ENCODE assay signal across 1 cellular context in the genomic region with DNA sequence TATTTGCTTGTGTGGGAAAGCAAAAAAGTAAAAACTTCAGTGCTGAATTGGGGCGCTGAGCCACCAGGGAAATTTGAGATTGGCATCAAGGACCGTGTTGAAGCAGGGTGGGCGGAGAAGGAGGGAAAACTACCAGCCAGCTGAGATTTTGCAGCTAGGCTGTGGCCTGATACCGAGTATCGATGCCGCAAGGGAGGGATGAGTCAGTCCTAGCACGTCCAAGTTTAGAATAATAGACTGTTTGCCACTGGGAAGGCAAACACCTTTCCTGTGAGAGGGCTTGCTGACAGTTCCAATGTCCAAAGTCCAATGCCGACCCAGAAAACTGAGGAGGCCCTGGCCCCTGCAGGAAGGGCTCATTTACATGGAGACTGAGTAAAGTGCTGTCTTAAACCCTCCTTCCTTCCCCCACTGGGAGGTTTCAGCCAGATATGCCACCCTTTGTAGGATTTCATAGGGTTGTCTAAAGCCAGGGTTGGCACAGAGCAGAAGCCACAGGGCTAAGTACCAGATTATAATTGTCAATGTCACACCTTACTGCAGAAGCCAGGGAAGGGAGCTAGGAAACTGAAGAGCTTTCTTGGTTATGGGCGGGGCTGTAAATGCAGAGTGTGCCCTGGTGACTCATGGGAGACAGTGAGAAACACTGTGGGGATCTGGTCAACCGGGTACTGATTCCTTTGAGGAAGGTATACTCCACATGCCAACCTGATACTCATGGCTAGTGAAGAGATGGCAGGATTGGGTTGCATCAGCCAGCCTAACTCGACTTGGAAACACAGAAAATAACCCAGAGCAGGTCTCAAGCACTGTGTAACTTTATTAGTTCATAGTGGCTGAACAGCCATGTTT.
TF ChIP-seq lines count a peak whose summit lies in the region.

No MANE protein-coding gene starts in this region.

TF ChIP-seq in K562, 482 proteins besides CTCF, POLR2A, EP300 and RAD21 (continued from another document and continues in another):
- TF ChIP-seq, protein P1, sequence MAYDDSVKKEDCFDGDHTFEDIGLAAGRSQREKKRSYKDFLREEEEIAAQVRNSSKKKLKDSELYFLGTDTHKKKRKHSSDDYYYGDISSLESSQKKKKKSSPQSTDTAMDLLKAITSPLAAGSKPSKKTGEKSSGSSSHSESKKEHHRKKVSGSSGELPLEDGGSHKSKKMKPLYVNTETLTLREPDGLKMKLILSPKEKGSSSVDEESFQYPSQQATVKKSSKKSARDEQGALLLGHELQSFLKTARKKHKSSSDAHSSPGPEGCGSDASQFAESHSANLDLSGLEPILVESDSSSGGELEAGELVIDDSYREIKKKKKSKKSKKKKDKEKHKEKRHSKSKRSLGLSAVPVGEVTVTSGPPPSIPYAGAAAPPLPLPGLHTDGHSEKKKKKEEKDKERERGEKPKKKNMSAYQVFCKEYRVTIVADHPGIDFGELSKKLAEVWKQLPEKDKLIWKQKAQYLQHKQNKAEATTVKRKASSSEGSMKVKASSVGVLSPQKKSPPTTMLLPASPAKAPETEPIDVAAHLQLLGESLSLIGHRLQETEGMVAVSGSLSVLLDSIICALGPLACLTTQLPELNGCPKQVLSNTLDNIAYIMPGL (CRISPR knock-in tag; IDR thresholded peaks at IDR 0.05) = no peak
- TF ChIP-seq ATF3 (IDR thresholded peaks at IDR 0.05) (peak; percentile 76), ATF3 (CRISPR knock-in tag; conservative IDR thresholded peaks at IDR 0.05) (no peak; the same call in 1 of the 2 replicates), SP1 (CRISPR knock-in tag; IDR thresholded peaks at IDR 0.05) (peak; percentile 10; the same call in 1 of the 2 replicates), BRCA1 (IDR thresholded peaks at IDR 0.05) (no peak), BRCA1 (CRISPR knock-in tag; IDR thresholded peaks at IDR 0.05) (no peak), PCBP2 (IDR thresholded peaks at IDR 0.05; ENCODE audit: low read depth, low read length, poor library complexity, severe bottlenecking) (no peak), RBFOX2 (IDR thresholded peaks at IDR 0.05; ENCODE audit: low read depth, low read length) (no peak; the same call in none of the 2 replicates), ZBTB7A (IDR thresholded peaks at IDR 0.05; ENCODE audit: borderline replicate concordance, control insufficient read depth, low read depth, low read length) (no peak), GABPB2 (CRISPR knock-in tag; conservative IDR thresholded peaks at IDR 0.05) (no peak), RFX5 (IDR thresholded peaks at IDR 0.05; ENCODE audit: low read depth, low read length) (no peak), ILK (tag; IDR thresholded peaks at IDR 0.05; ENCODE audit: borderline replicate concordance, low read depth) (no peak), LEF1 (IDR thresholded peaks at IDR 0.05) (peak; percentile 64), TCF7L2 (IDR thresholded peaks at IDR 0.05; ENCODE audit: low read depth, low read length) (no peak), FOXA1 (IDR thresholded peaks at IDR 0.05; ENCODE audit: borderline replicate concordance) (no peak), ZNF277 (CRISPR knock-in tag; IDR thresholded peaks at IDR 0.05; ENCODE audit: borderline replicate concordance) (no peak), ILF3 (IDR thresholded peaks at IDR 0.05; ENCODE audit: borderline replicate concordance) (no peak), FOSL1 (tag; conservative IDR thresholded peaks at IDR 0.05) (peak; percentile 80), ZKSCAN8 (CRISPR knock-in tag; IDR thresholded peaks at IDR 0.05) (peak; percentile 51; the same call in 1 of the 2 replicates), ZNF282 (CRISPR knock-in tag; IDR thresholded peaks at IDR 0.05) (no peak), NUFIP1 (IDR thresholded peaks at IDR 0.05; ENCODE audit: partially characterized antibody) (no peak), RBBP5 (IDR thresholded peaks at IDR 0.05; ENCODE audit: borderline replicate concordance, insufficient read depth, low read length, poor library complexity, severe bottlenecking) (no peak), NCOA6 (IDR thresholded peaks at IDR 0.05) (no peak), POLR2H (tag; IDR thresholded peaks at IDR 0.05; ENCODE audit: low read depth) (peak; percentile 54; the same call in 1 of the 2 replicates), MTF1 (CRISPR knock-in tag; IDR thresholded peaks at IDR 0.05; ENCODE audit: borderline replicate concordance) (no peak), POLR2B (IDR thresholded peaks at IDR 0.05; ENCODE audit: low read depth, partially characterized antibody) (peak; percentile 25), CEBPB (tag; IDR thresholded peaks at IDR 0.05) (no peak), EGR1 (conservative IDR thresholded peaks at IDR 0.05) (peak; percentile 80), ZNF3 (CRISPR knock-in tag; IDR thresholded peaks at IDR 0.05) (no peak), MTA3 (IDR thresholded peaks at IDR 0.05; ENCODE audit: borderline replicate concordance) (peak; percentile 43; the same call in 1 of the 2 replicates), BDP1 (IDR thresholded peaks at IDR 0.05; ENCODE audit: insufficient read depth, insufficient read length) (no peak), ZFP36 (IDR thresholded peaks at IDR 0.05; ENCODE audit: low read depth, low read length, partially characterized antibody) (no peak), FOXM1 (IDR thresholded peaks at IDR 0.05; ENCODE audit: low read depth) (no peak), FOXM1 (CRISPR knock-in tag; IDR thresholded peaks at IDR 0.05; ENCODE audit: low read depth) (0 out of 2 replicates have a peak, but pooled peaks have one; percentile 60), MCM2 (IDR thresholded peaks at IDR 0.05; ENCODE audit: low read depth) (no peak), NFYB (IDR thresholded peaks at IDR 0.05; ENCODE audit: extremely low read depth, insufficient read length) (no peak), USF1 (CRISPR knock-in tag; IDR thresholded peaks at IDR 0.05) (no peak; the same call in 1 of the 2 replicates), SRSF3 (IDR thresholded peaks at IDR 0.05; ENCODE audit: insufficient read depth, low read length) (no peak), MBD1 (CRISPR knock-in tag; IDR thresholded peaks at IDR 0.05) (no peak), ZNF561 (CRISPR knock-in tag; conservative IDR thresholded peaks at IDR 0.05) (no peak), CEBPZ (IDR thresholded peaks at IDR 0.05; ENCODE audit: borderline replicate concordance, low read depth, low read length) (no peak), HNRNPUL1 (IDR thresholded peaks at IDR 0.05; ENCODE audit: low read length) (no peak), CREB1 (IDR thresholded peaks at IDR 0.05) (no peak), CREB1 (CRISPR knock-in tag; IDR thresholded peaks at IDR 0.05) (no peak), HLTF (IDR thresholded peaks at IDR 0.05) (no peak), PHF20 (IDR thresholded peaks at IDR 0.05; ENCODE audit: partially characterized antibody) (no peak), NCOA4 (IDR thresholded peaks at IDR 0.05; ENCODE audit: partially characterized antibody) (no peak), CSDE1 (IDR thresholded peaks at IDR 0.05) (no peak), NR2C1 (IDR thresholded peaks at IDR 0.05) (no peak), NR2C1 (tag; IDR thresholded peaks at IDR 0.05) (peak; percentile 46; the same call in 1 of the 2 replicates), PTTG1 (tag; IDR thresholded peaks at IDR 0.05; ENCODE audit: low read depth) (no peak; the same call in 1 of the 2 replicates), ZNF121 (CRISPR knock-in tag; conservative IDR thresholded peaks at IDR 0.05) (no peak), SIN3B (IDR thresholded peaks at IDR 0.05; ENCODE audit: low read depth) (no peak), STAG1 (CRISPR knock-in tag; IDR thresholded peaks at IDR 0.05; ENCODE audit: borderline replicate concordance) (no peak)
- TF ChIP-seq, protein P2, sequence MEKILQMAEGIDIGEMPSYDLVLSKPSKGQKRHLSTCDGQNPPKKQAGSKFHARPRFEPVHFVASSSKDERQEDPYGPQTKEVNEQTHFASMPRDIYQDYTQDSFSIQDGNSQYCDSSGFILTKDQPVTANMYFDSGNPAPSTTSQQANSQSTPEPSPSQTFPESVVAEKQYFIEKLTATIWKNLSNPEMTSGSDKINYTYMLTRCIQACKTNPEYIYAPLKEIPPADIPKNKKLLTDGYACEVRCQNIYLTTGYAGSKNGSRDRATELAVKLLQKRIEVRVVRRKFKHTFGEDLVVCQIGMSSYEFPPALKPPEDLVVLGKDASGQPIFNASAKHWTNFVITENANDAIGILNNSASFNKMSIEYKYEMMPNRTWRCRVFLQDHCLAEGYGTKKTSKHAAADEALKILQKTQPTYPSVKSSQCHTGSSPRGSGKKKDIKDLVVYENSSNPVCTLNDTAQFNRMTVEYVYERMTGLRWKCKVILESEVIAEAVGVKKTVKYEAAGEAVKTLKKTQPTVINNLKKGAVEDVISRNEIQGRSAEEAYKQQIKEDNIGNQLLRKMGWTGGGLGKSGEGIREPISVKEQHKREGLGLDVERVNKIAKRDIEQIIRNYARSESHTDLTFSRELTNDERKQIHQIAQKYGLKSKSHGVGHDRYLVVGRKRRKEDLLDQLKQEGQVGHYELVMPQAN (IDR thresholded peaks at IDR 0.05; ENCODE audit: borderline replicate concordance) = no peak
- TF ChIP-seq, protein P3, sequence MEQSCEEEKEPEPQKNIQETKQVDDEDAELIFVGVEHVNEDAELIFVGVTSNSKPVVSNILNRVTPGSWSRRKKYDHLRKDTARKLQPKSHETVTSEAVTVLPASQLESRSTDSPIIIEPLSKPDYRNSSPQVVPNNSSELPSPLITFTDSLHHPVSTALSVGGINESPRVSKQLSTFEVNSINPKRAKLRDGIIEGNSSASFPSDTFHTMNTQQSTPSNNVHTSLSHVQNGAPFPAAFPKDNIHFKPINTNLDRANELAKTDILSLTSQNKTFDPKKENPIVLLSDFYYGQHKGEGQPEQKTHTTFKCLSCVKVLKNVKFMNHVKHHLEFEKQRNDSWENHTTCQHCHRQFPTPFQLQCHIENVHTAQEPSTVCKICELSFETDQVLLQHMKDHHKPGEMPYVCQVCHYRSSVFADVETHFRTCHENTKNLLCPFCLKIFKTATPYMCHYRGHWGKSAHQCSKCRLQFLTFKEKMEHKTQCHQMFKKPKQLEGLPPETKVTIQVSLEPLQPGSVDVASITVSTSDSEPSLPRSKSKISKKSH (CRISPR knock-in tag; IDR thresholded peaks at IDR 0.05) = no peak
- TF ChIP-seq, protein P4, sequence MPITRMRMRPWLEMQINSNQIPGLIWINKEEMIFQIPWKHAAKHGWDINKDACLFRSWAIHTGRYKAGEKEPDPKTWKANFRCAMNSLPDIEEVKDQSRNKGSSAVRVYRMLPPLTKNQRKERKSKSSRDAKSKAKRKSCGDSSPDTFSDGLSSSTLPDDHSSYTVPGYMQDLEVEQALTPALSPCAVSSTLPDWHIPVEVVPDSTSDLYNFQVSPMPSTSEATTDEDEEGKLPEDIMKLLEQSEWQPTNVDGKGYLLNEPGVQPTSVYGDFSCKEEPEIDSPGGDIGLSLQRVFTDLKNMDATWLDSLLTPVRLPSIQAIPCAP (CRISPR knock-in tag; IDR thresholded peaks at IDR 0.05; ENCODE audit: borderline replicate concordance) = no peak
